ENCODE assay signal across 8 cellular contexts in the genomic region with DNA sequence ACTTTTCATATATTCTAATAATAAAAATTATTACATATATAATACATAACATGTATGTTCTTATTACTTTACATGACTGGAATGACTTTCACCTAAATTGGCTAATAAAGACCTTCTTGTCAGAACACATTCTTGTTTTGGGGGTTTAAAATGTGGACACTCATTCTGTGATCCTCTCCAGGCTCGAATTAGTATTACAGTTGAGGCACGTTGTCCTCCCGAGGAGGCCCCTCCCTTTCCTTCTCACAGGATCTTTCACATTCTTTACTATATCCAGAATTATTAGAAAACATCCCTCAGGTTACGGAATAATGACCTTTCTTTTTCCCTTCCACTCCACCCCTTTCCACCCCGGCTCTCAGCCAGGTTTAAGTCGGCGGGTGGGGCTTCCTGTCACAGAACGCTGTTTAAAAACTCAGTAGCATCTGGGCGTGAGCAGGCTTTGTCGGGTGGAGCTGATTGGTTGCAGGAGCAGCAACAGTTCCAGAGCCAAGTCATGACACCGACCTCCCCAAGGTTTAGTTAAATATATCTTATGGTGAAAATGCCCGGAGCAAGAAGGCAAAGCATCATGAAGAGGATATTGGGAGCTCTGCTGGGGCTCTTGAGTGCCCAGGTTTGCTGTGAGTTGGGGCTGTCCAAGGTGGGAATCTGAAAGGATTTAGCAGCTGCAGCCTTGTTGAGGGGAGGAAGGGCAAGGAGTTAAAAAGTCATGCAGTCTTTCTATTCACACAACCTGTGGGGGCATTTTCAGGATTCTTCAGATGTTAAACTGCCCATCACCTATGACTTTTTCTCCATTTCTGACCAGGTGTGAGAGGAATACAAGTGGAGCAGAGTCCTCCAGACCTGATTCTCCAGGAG.
A peak's percentile ranks its signal among the peaks of the same experiment; 100 is the strongest.
DNase-seq lines count a peak whose midpoint lies in the region; ATAC-seq and TF ChIP-seq lines count a peak whose summit lies in the region.

No MANE protein-coding gene starts in this region.

- H3K9me3 ChIP-seq in HUES48 (ENCODE audit: control insufficient read depth, insufficient read depth, low read length) (no peaks in the 10 kb centered on the region), hepatocyte (ENCODE audit: low read depth) (no peaks in the 10 kb centered on the region)

- no peaks in the 10 kb centered on the region for H3K27me3 Mint-ChIP-seq in stimulated activated naive CD8-positive, alpha-beta T cell treated with anti-CD3 and anti-CD28 coated beads, Interleukin-15, amount 100 ng/mL, for 72 hours

- peak overlapping the region; percentile 18 for H2AFZ ChIP-seq in hepatocyte

- WGBS in hepatocyte (ENCODE audit: low lambda C conversion rate, missing lambda C conversion rate): 11% methylated on average over 12 of the region's 12 CpGs

- H3K9me3 Mint-ChIP-seq in stimulated activated naive CD8-positive, alpha-beta T cell treated with anti-CD3 and anti-CD28 coated beads, Interleukin-15, amount 100 ng/mL, for 72 hours: no peaks in the 10 kb centered on the region

- H3K27ac ChIP-seq in HUES48 (ENCODE audit: low read depth, low read length) (no peak overlapping the region), hepatocyte (no peak overlapping the region)

- ATAC-seq in stimulated activated naive CD8-positive, alpha-beta T cell treated with anti-CD3 and anti-CD28 coated beads, Interleukin-15, amount 100 ng/mL, for 72 hours: peak; percentile 94

- H3K4me2 ChIP-seq in hepatocyte: peak overlapping the region; percentile 70

- no peaks in the 10 kb centered on the region for H3K27me3 ChIP-seq in HUES48 (ENCODE audit: control insufficient read depth, insufficient read depth, low read length)
- H3K27me3 ChIP-seq in hepatocyte: peaks cover 28% of the 10 kb centered on the region

- peak overlapping the region; percentile 82 to 96 for H3K27ac Mint-ChIP-seq in stimulated activated naive CD8-positive, alpha-beta T cell treated with anti-CD3 and anti-CD28 coated beads, Interleukin-15, amount 100 ng/mL, for 72 hours

- H3K4me3 ChIP-seq in HUES48 (ENCODE audit: low read depth, low read length) (peak overlapping the region; percentile 48), hepatocyte (peak overlapping the region; percentile 4)

- no peaks in the 10 kb centered on the region for H4K20me1 ChIP-seq in hepatocyte (ENCODE audit: insufficient read depth, poor library complexity, severe bottlenecking)

- no peaks in the 10 kb centered on the region for H3K79me2 ChIP-seq in hepatocyte

- peak overlapping the region; percentile 89 to 94 for H3K4me3 Mint-ChIP-seq in stimulated activated naive CD8-positive, alpha-beta T cell treated with anti-CD3 and anti-CD28 coated beads, Interleukin-15, amount 100 ng/mL, for 72 hours

- no peak for TF ChIP-seq CTCF in hepatocyte (IDR thresholded peaks at IDR 0.05; ENCODE audit: poor library complexity)

- DNase-seq in SIG-M5 treated with dmso at 0.1 percent for 504 hours (lab: John Stamatoyannopoulos, UW; ENCODE audit: unreplicated experiment): peak; percentile 15
- no peak for DNase-seq in SIG-M5 (lab: John Stamatoyannopoulos, UW)
- DNase-seq in activated T-cell treated with anti-CD3 and anti-CD28 coated beads for 48 hours (ENCODE audit: low read depth): peak; percentile 21
- no peak for DNase-seq in hepatocyte (ENCODE audit: low spot score)
- peak; percentile 26 to 43 for DNase-seq in stimulated activated naive CD8-positive, alpha-beta T cell treated with anti-CD3 and anti-CD28 coated beads, Interleukin-15, amount 100 ng/mL, for 72 hours
- DNase-seq in mesenteric fat pad (ENCODE audit: low spot score): no peak
- DNase-seq in NCI-H1417 (lab: John Stamatoyannopoulos, UW): no peak

- H3K4me1 Mint-ChIP-seq in stimulated activated naive CD8-positive, alpha-beta T cell treated with anti-CD3 and anti-CD28 coated beads, Interleukin-15, amount 100 ng/mL, for 72 hours: peaks cover 54% of the 10 kb centered on the region

- no peak overlapping the region for H3K9ac ChIP-seq in HUES48 (ENCODE audit: low read depth, low read length)

- no peaks in the 10 kb centered on the region for H3K9me2 ChIP-seq in hepatocyte (replicated peaks; ENCODE audit: insufficient read depth)

- H3K36me3 ChIP-seq in HUES48 (ENCODE audit: control insufficient read depth, insufficient read depth, low read length) (no peaks in the 10 kb centered on the region), hepatocyte (replicated peaks; ENCODE audit: insufficient read depth, low read depth) (no peaks in the 10 kb centered on the region)

- H3K4me1 ChIP-seq in HUES48 (ENCODE audit: control insufficient read depth, insufficient read depth, low read length) (peaks cover 2% of the 10 kb centered on the region; the same call in 1 of the 2 replicates), hepatocyte (ENCODE audit: insufficient read depth) (peaks cover 6% of the 10 kb centered on the region)

Comparison
In these comparisons a context has a peak if more than half of its experiments do, and no peak if none do; other contexts are left out.
1. DNase-seq: peak in SIG-M5 treated with dmso at 0.1 percent for 504 hours (single experiment), activated T-cell treated with anti-CD3 and anti-CD28 coated beads for 48 hours (single experiment) and stimulated activated naive CD8-positive, alpha-beta T cell treated with anti-CD3 and anti-CD28 coated beads, Interleukin-15, amount 100 ng/mL, for 72 hours (2 of 2); none in SIG-M5 (single experiment), hepatocyte (single experiment), mesenteric fat pad (single experiment) and NCI-H1417 (0 of 3).